12 cellular contexts compared by ENCODE assay signal in the genomic region with DNA sequence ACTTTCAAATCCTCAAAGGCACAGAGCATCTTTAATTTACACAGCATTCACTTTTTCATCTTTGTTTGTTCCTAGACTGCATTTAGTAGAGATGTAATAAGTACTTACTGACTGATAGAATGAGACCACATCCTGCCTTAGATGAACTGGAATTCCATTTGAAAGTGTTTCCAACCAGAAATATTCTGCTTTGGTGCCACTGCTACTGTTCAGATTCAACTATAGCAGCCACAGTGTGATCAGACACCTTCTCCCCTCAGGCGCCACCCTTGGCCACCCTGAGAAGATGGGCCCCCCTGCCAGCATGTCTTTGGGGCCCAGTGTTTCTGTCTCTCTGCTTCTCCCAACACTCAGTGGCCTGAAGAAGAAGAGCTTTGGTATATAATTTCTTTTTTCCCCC.
DNase-seq lines count a peak whose midpoint lies in the region; ATAC-seq, FAIRE-seq and TF ChIP-seq lines count a peak whose summit lies in the region.
"Had no signal": no experiment of that assay in that cellular context is flagged by ENCODE, and none has a peak within 500 bp of the region (broad histone marks: within the 10 kb centered on the region; RNA-seq: fewer than 3 reads in every experiment).

No MANE protein-coding gene starts in this region.

- H3K36me3 ChIP-seq in SU-DHL-6 (ENCODE audit: low read length) (no peaks in the 10 kb centered on the region), pancreas (no peaks in the 10 kb centered on the region)

- H3K9me3 ChIP-seq in SU-DHL-6 (ENCODE audit: insufficient read depth, low read length) (no peaks in the 10 kb centered on the region), pancreas (no peaks in the 10 kb centered on the region)
- H3K9me3 ChIP-seq: psoas muscle had no signal

- no peaks in the 10 kb centered on the region for H3K9me2 ChIP-seq in SU-DHL-6 (replicated peaks; ENCODE audit: insufficient read depth, low read length)

- H3K9ac ChIP-seq in SU-DHL-6 (ENCODE audit: low read length): peak overlapping the region; percentile 57

- no peaks in the 10 kb centered on the region for H3K36me3 Mint-ChIP-seq in stimulated activated naive CD8-positive, alpha-beta T cell treated with anti-CD3 and anti-CD28 coated beads, Interleukin-15, Interleukin-2, amounts not matched to agents 100 ng/mL and 50 ng/mL, for 24 hours (ENCODE audit: low read depth)
- no peaks in the 10 kb centered on the region for H3K36me3 Mint-ChIP-seq in mesothelial cell of epicardium

- H3K4me1 ChIP-seq in pancreas: peaks cover 0 to 15% (median 6%) of the 10 kb centered on the region in 3 donors
- H3K4me1 ChIP-seq: psoas muscle had no signal

- H3K4me2 ChIP-seq in SU-DHL-6 (ENCODE audit: low read depth, low read length, poor library complexity, severe bottlenecking): peak overlapping the region; percentile 65

- H3K4me3 ChIP-seq in SU-DHL-6 (ENCODE audit: insufficient read depth, low read length, poor library complexity, severe bottlenecking) (peak overlapping the region; percentile 18), pancreas (no peak overlapping the region)
- H3K4me3 ChIP-seq: psoas muscle had no signal

- intact Hi-C loops in pancreas (cut with DNase I): no loop called here

- WGBS in pancreas, 2 donors: 98 to 100% methylated on average over 1 of the region's 1 CpG

- H3K4me1 Mint-ChIP-seq in stimulated activated naive CD8-positive, alpha-beta T cell treated with anti-CD3 and anti-CD28 coated beads, Interleukin-15, Interleukin-2, amounts not matched to agents 100 ng/mL and 50 ng/mL, for 24 hours (ENCODE audit: low read depth): peaks cover 69% of the 10 kb centered on the region
- peaks cover 57% of the 10 kb centered on the region for H3K4me1 Mint-ChIP-seq in mesothelial cell of epicardium

- H3K27me3 ChIP-seq in SU-DHL-6 (ENCODE audit: low read length): no peaks in the 10 kb centered on the region
- no peaks in the 10 kb centered on the region for H3K27me3 ChIP-seq in pancreas

- DNase-seq in stimulated activated naive CD8-positive, alpha-beta T cell treated with anti-CD3 and anti-CD28 coated beads, Interleukin-15, Interleukin-2, amounts not matched to agents 100 U/mL and 50 U/mL, for 24 hours: no peak
- DNase-seq in mesothelial cell of epicardium (ENCODE audit: low spot score in 2 of 2, unreplicated experiment in 2 of 2) (no peak), pancreas (no peak), NAMALWA (ENCODE audit: low spot score) (no peak)
- no peak for DNase-seq in stimulated activated CD4-positive, alpha-beta T cell treated with anti-CD3 and anti-CD28 coated beads, Interleukin-2, amount 100 ng/mL, for 24 hours
- DNase-seq: activated CD8-positive, alpha-beta memory T cell treated with anti-CD3 and anti-CD28 coated beads, Interleukin-2, amount 50 U/mL, for 4 hours; effector CD4-positive, alpha-beta T cell; psoas muscle had no signal

- peaks cover 65% of the 10 kb centered on the region for H3F3A ChIP-seq in SU-DHL-6 (ENCODE audit: insufficient read depth)

- FAIRE-seq in pancreas (lab: Jason Lieb, UNC): no peak

- no peaks in the 10 kb centered on the region for H3K9me3 Mint-ChIP-seq in stimulated activated naive CD8-positive, alpha-beta T cell treated with anti-CD3 and anti-CD28 coated beads, Interleukin-15, Interleukin-2, amounts not matched to agents 100 ng/mL and 50 ng/mL, for 24 hours
- H3K9me3 Mint-ChIP-seq in mesothelial cell of epicardium: no peaks in the 10 kb centered on the region

- H3K27ac ChIP-seq in SU-DHL-6 (ENCODE audit: low read depth, low read length): peak overlapping the region; percentile 98
- H3K27ac ChIP-seq in pancreas: peak overlapping the region in 1 of 4 donors; percentile 5
- H3K27ac ChIP-seq: psoas muscle, RWPE1 had no signal

- ATAC-seq in stimulated activated naive CD8-positive, alpha-beta T cell treated with anti-CD3 and anti-CD28 coated beads, Interleukin-15, Interleukin-2, amounts not matched to agents 100 U/mL and 50 U/mL, for 24 hours: no peak
- ATAC-seq in pancreas (no peak), GM21717 (IDR thresholded peaks at IDR 0.05; ENCODE audit: unreplicated experiment) (no peak)

- H3K4me3 Mint-ChIP-seq in stimulated activated naive CD8-positive, alpha-beta T cell treated with anti-CD3 and anti-CD28 coated beads, Interleukin-15, Interleukin-2, amounts not matched to agents 100 ng/mL and 50 ng/mL, for 24 hours: peak overlapping the region; percentile 18
- H3K4me3 Mint-ChIP-seq in mesothelial cell of epicardium: no peak overlapping the region

- no peaks in the 10 kb centered on the region for H3K79me2 ChIP-seq in SU-DHL-6 (ENCODE audit: insufficient read depth, low read length)

- TF ChIP-seq CTCF in SU-DHL-6 (IDR thresholded peaks at IDR 0.05; ENCODE audit: insufficient read depth, low read length, poor library complexity, severe bottlenecking) (no peak), mesothelial cell of epicardium (IDR thresholded peaks at IDR 0.05; ENCODE audit: unreplicated experiment) (no peak), pancreas (IDR thresholded peaks at IDR 0.05) (no peak)

- no peak overlapping the region for H2AFZ ChIP-seq in SU-DHL-6 (ENCODE audit: low read depth, low read length, severe bottlenecking)

- no peaks in the 10 kb centered on the region for H4K20me1 ChIP-seq in SU-DHL-6 (ENCODE audit: low read depth, low read length)

- peak overlapping the region; percentile 61 for H3K27ac Mint-ChIP-seq in stimulated activated naive CD8-positive, alpha-beta T cell treated with anti-CD3 and anti-CD28 coated beads, Interleukin-15, Interleukin-2, amounts not matched to agents 100 ng/mL and 50 ng/mL, for 24 hours
- peak overlapping the region; percentile 87 for H3K27ac Mint-ChIP-seq in mesothelial cell of epicardium

- no peaks in the 10 kb centered on the region for H3K27me3 Mint-ChIP-seq in stimulated activated naive CD8-positive, alpha-beta T cell treated with anti-CD3 and anti-CD28 coated beads, Interleukin-15, Interleukin-2, amounts not matched to agents 100 ng/mL and 50 ng/mL, for 24 hours
- H3K27me3 Mint-ChIP-seq in mesothelial cell of epicardium (ENCODE audit: low read depth): no peaks in the 10 kb centered on the region
